In the genomic region with DNA sequence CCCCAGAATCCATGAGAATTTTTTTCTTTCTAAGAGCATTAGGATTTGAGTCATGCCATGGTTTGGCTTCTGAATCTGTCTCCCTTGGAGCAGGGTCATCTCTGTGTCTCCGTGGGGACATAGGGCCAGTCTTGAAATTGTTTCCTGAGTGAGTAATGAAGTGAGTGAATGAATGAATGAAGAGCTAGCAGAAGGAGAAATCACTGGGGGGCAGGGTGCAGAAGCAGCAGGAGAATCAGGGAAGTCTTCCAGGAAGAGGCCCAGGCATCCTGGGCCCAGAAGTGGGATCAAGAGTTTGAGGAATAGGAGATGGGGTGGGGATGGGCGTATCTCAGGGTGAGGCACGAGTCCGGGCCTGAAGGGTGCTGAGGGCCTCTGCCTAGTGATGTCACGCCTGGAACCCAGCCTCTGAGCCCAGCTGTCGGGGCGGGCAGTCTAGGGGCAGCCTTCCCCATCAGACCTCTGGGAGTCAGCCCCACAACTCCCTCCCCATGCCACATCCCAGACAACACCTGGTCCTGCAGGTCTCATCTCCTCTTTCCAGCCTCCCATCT, we compare ENCODE assay signal across 14 cellular contexts. TPM values are rescaled to one million over a fixed set of nuclear protein-coding genes. Genes with fewer than 3 reads are reported as not detected.
"Had no signal": no experiment of that assay in that cellular context is flagged by ENCODE, and none has a peak within 500 bp of the region (broad histone marks: within the 10 kb centered on the region; RNA-seq: fewer than 3 reads in every experiment).

No MANE protein-coding gene starts in this region.

- H3K4me3 ChIP-seq: adrenal gland, esophagus squamous epithelium, mucosa of descending colon, thyroid gland had no signal

- H3K4me3 Mint-ChIP-seq: activated CD4-positive, alpha-beta memory T cell treated with anti-CD3 and anti-CD28 coated beads for 36 hours; natural killer cell had no signal

- H3K36me3 ChIP-seq: adrenal gland, esophagus squamous epithelium, thyroid gland had no signal

- FAIRE-seq: colon had no signal

- H3K9me3 ChIP-seq: adrenal gland, esophagus squamous epithelium, mucosa of descending colon, thyroid gland had no signal

- H3K27me3 ChIP-seq: adrenal gland, thyroid gland had no signal

- H3K9me3 Mint-ChIP-seq: activated CD4-positive, alpha-beta memory T cell treated with anti-CD3 and anti-CD28 coated beads for 36 hours; natural killer cell had no signal

- H3K27ac Mint-ChIP-seq: activated CD4-positive, alpha-beta memory T cell treated with anti-CD3 and anti-CD28 coated beads for 36 hours; natural killer cell had no signal

- H3K36me3 Mint-ChIP-seq: activated CD4-positive, alpha-beta memory T cell treated with anti-CD3 and anti-CD28 coated beads for 36 hours; natural killer cell had no signal

- DNase-seq: activated CD4-positive, alpha-beta memory T cell treated with anti-CD3 and anti-CD28 coated beads for 36 hours; activated CD4-positive, alpha-beta T cell treated with anti-CD3 and anti-CD28 coated beads for 1 hour; activated CD8-positive, alpha-beta memory T cell treated with anti-CD3 and anti-CD28 coated beads, Interleukin-2, amount 50 U/mL, for 4 hours; activated naive CD4-positive, alpha-beta T cell; adrenal gland; esophagus squamous epithelium; foreskin fibroblast; mammary epithelial cell; mucosa of descending colon; natural killer cell; stimulated activated CD4-positive, alpha-beta T cell treated with anti-CD3 and anti-CD28 coated beads, Interleukin-15, amount 100 ng/mL, for 24 hours; stimulated activated CD4-positive, alpha-beta T cell treated with anti-CD3 and anti-CD28 coated beads, Interleukin-4, amount 100 ng/mL, for 24 hours; thyroid gland had no signal

- H3K27ac ChIP-seq: adrenal gland, esophagus squamous epithelium, thyroid gland had no signal

- ATAC-seq: mucosa of descending colon, natural killer cell had no signal

RNA-seq across cellular contexts. Expression of gene MGAT3, which starts 12.5 kb away (rescaled TPM):
- polyA plus RNA-seq: mammary epithelial cell had no signal
